In genomic region chr19:57947088-57947418, GRCh38 we compare ENCODE assay signal across 8 cellular contexts. TPM values are rescaled to one million over a fixed set of nuclear protein-coding genes. Genes with fewer than 3 reads are reported as not detected.
A peak's percentile ranks its signal among the peaks of the same experiment; 100 is the strongest.
DNase-seq lines count a peak whose midpoint lies in the region; ATAC-seq and TF ChIP-seq lines count a peak whose summit lies in the region.
"Had no signal": no experiment of that assay in that cellular context is flagged by ENCODE, and none has a peak within 500 bp of the region (broad histone marks: within the 10 kb centered on the region; RNA-seq: fewer than 3 reads in every experiment).

No MANE protein-coding gene starts in this region.

- CTCF ChIA-PET in activated CD4-positive, alpha-beta memory T cell treated with anti-CD3 and anti-CD28 coated beads for 36 hours (lab: Charles Lee) = no interaction called here

- peak in 1 of 2 donors; percentile 8 for ATAC-seq in right cardiac atrium

- H3K9me3 Mint-ChIP-seq in activated CD4-positive, alpha-beta memory T cell treated with anti-CD3 and anti-CD28 coated beads for 36 hours = peaks cover 58% of the 10 kb centered on the region

- POLR2A ChIA-PET in activated CD4-positive, alpha-beta memory T cell treated with anti-CD3 and anti-CD28 coated beads for 36 hours (lab: Charles Lee) = no interaction called here

- no peaks in the 10 kb centered on the region for H3K27me3 ChIP-seq in H7 (ENCODE audit: control insufficient read depth, insufficient read depth, low read length)
- no peaks in the 10 kb centered on the region for H3K27me3 ChIP-seq in right cardiac atrium (ENCODE audit: control insufficient read depth, insufficient read depth)
- no peaks in the 10 kb centered on the region for H3K27me3 ChIP-seq in spleen (replicated peaks in 1 of 7)

- H3K4me1 Mint-ChIP-seq in activated CD4-positive, alpha-beta memory T cell treated with anti-CD3 and anti-CD28 coated beads for 36 hours (ENCODE audit: low read depth) = peaks cover 16% of the 10 kb centered on the region

- DNase-seq in H7 (no peak), right cardiac atrium (peak in 1 of 3 donors; percentile 71), spleen (no peak), NCI-H1417 treated with DMSO at 0.1 percent for 48 hours (lab: John Stamatoyannopoulos, UW) (no peak), SKM-1 (lab: John Stamatoyannopoulos, UW; ENCODE audit: unreplicated experiment) (no peak)
- DNase-seq in activated CD4-positive, alpha-beta memory T cell treated with anti-CD3 and anti-CD28 coated beads for 36 hours = no peak
- DNase-seq in activated CD4-positive, alpha-beta T cell treated with anti-CD3 and anti-CD28 coated beads, Interleukin-2, amount 50 U/mL, for 48 hours = no peak

- H3K36me3 ChIP-seq in H7 (replicated peaks; ENCODE audit: control insufficient read depth, insufficient read depth, low read length) = peaks cover 11% of the 10 kb centered on the region
- peaks cover 12 to 39% (median 26%) of the 10 kb centered on the region in 6 donors for H3K36me3 ChIP-seq in spleen

- no peak overlapping the region for H3K27ac Mint-ChIP-seq in activated CD4-positive, alpha-beta memory T cell treated with anti-CD3 and anti-CD28 coated beads for 36 hours

- peaks cover 50% of the 10 kb centered on the region for H3K36me3 Mint-ChIP-seq in activated CD4-positive, alpha-beta memory T cell treated with anti-CD3 and anti-CD28 coated beads for 36 hours

- H3K9me3 ChIP-seq in right cardiac atrium (ENCODE audit: control insufficient read depth, low read length) (peaks cover 12% of the 10 kb centered on the region), spleen (peaks cover 7 to 86% (median 69%) of the 10 kb centered on the region in 8 donors)

- H3K4me1 ChIP-seq in right cardiac atrium (ENCODE audit: control insufficient read depth, insufficient read depth, low read length) (peaks cover 7% of the 10 kb centered on the region), spleen (peaks cover 7 to 29% (median 14%) of the 10 kb centered on the region in 6 donors)

- no peaks in the 10 kb centered on the region for H3K27me3 Mint-ChIP-seq in activated CD4-positive, alpha-beta memory T cell treated with anti-CD3 and anti-CD28 coated beads for 36 hours

- no peak for TF ChIP-seq CTCF in spleen (IDR thresholded peaks at IDR 0.05 in 8 of 11, conservative IDR thresholded peaks at IDR 0.05 in 3 of 11)

- 1% methylated on average over 18 of the region's 18 CpGs for WGBS in right cardiac atrium
- WGBS in spleen, 5 donors = 0 to 3% (median 1%) methylated on average over 2 to 18 of the region's 18 CpGs

- H3K4me3 Mint-ChIP-seq in activated CD4-positive, alpha-beta memory T cell treated with anti-CD3 and anti-CD28 coated beads for 36 hours = peak overlapping the region; percentile 94

- H3K27ac ChIP-seq in right cardiac atrium (ENCODE audit: low read length) (peak overlapping the region; percentile 73), spleen (peak overlapping the region; percentile 75 to 90 (median 86))

- no peak for TF ChIP-seq POLR2A in spleen (IDR thresholded peaks at IDR 0.05)

- intact Hi-C loops in activated CD4-positive, alpha-beta memory T cell treated with anti-CD3 and anti-CD28 coated beads for 36 hours (cut with micrococcal nuclease) = loop anchor here (1.0 kb wide), 2 partner anchors 31 to 203 kb away; partner anchors contain the start of genes ZNF329 and ZNF417
- intact Hi-C loops in right cardiac atrium (cut with DNase I) (no loop called here), spleen (cut with DNase I; ENCODE audit: low total_unique reads) (no loop called here)

- peak overlapping the region; percentile 82 for H3K4me3 ChIP-seq in H7 (ENCODE audit: insufficient read depth, low read depth, low read length)
- H3K4me3 ChIP-seq in right cardiac atrium (ENCODE audit: low read length) = peak overlapping the region; percentile 83
- H3K4me3 ChIP-seq in spleen = peak overlapping the region; percentile 82 to 95 (median 88)

RNA-seq across cellular contexts. Expression of gene ZNF256, which starts 0.5 kb away (rescaled TPM):
- total RNA-seq in H7 (2014; rRNA removed; shearing (Covaris generic)) = 4.0 and 6.8 TPM in 2 replicates
- total RNA-seq in activated CD4-positive, alpha-beta memory T cell treated with anti-CD3 and anti-CD28 coated beads for 36 hours = 1 to 10 TPM; 3.9 TPM
- total RNA-seq in right cardiac atrium (10 to 100 TPM; 10.0 to 13.9 (median 12.5) TPM), spleen (10 to 100 TPM in 4 of 7 donors, 1 to 10 TPM in 3; 8.4 to 10.9 (median 10.7) TPM)
- polyA plus RNA-seq in right cardiac atrium (5.5 TPM), spleen (1 to 10 TPM; 4.1 to 4.5 (median 4.5) TPM)

RNA-seq across cellular contexts. Expression of gene ZNF418, which starts 11.9 kb away (rescaled TPM):
- total RNA-seq in H7 (2014; rRNA removed; shearing (Covaris generic)) = 5.7 and 6.0 TPM in 2 replicates
- total RNA-seq in activated CD4-positive, alpha-beta memory T cell treated with anti-CD3 and anti-CD28 coated beads for 36 hours = 1 to 10 TPM; 2.3 TPM
- total RNA-seq in right cardiac atrium (10 to 100 TPM; 11.1 to 16.7 (median 12.4) TPM), spleen (10 to 100 TPM in 5 of 7 donors, 1 to 10 TPM in 2; 8.9 to 16.5 (median 10.7) TPM)
- polyA plus RNA-seq in right cardiac atrium (9.7 TPM), spleen (1 to 10 TPM; 4.7 to 6.7 (median 6.7) TPM)

RNA-seq across cellular contexts. Expression of gene C19orf18, which starts 27.3 kb away (rescaled TPM):
- total RNA-seq in H7 (2014; rRNA removed; shearing (Covaris generic)) = 0.38 TPM in 1 of 2 replicates, not detected in the other
- total RNA-seq in activated CD4-positive, alpha-beta memory T cell treated with anti-CD3 and anti-CD28 coated beads for 36 hours = not detected
- total RNA-seq in right cardiac atrium = 1 to 10 TPM; 2.1 to 2.9 (median 2.6) TPM
- 2.9 TPM for polyA plus RNA-seq in right cardiac atrium
- total RNA-seq in spleen = 1 to 10 TPM in 1 of 7 donors, under 1 TPM in 3, not detected in 3; 0.50 to 1.9 (median 0.69) TPM
- 1 to 10 TPM; 1.7 to 4.2 (median 3.0) TPM for polyA plus RNA-seq in spleen
- total RNA-seq: activated CD8-positive, alpha-beta memory T cell treated with anti-CD3 and anti-CD28 coated beads for 36 hours had no signal

RNA-seq across cellular contexts. Expression of gene ZNF417, which starts 30.7 kb away (rescaled TPM):
- 8.1 and 10.6 TPM in 2 replicates for total RNA-seq in H7 (2014; rRNA removed; shearing (Covaris generic))
- total RNA-seq in activated CD4-positive, alpha-beta memory T cell treated with anti-CD3 and anti-CD28 coated beads for 36 hours = 10 to 100 TPM; 10.6 to 11.1 TPM
- 10 to 100 TPM; 10.2 to 12.7 (median 11.8) TPM for total RNA-seq in right cardiac atrium
- 4.6 TPM for polyA plus RNA-seq in right cardiac atrium
- 10 to 100 TPM; 22.6 to 31.2 (median 24.7) TPM for total RNA-seq in spleen
- 1 to 10 TPM; 1.5 to 3.3 (median 1.6) TPM for polyA plus RNA-seq in spleen

RNA-seq across cellular contexts. Expression of gene ZNF606, which starts 55.6 kb away (rescaled TPM):
- 16.9 and 19.7 TPM in 2 replicates for total RNA-seq in H7 (2014; rRNA removed; shearing (Covaris generic))
- 1 to 10 TPM; 5.1 to 5.8 TPM for total RNA-seq in activated CD4-positive, alpha-beta memory T cell treated with anti-CD3 and anti-CD28 coated beads for 36 hours
- total RNA-seq in right cardiac atrium (10 to 100 TPM; 11.8 to 16.8 (median 15.7) TPM), spleen (10 to 100 TPM; 12.4 to 25.3 (median 17.3) TPM)
- polyA plus RNA-seq in right cardiac atrium (10.2 TPM), spleen (10 to 100 TPM in 1 of 3 donors, 1 to 10 TPM in 2; 5.6 to 12.4 (median 9.3) TPM)
